In genomic region chr1:183794084-183794483, GRCh38 we compare ENCODE assay signal across 8 cellular contexts. TPM values are rescaled to one million over a fixed set of nuclear protein-coding genes. Genes with fewer than 3 reads are reported as not detected.
"Had no signal": no experiment of that assay in that cellular context is flagged by ENCODE, and none has a peak within 500 bp of the region (broad histone marks: within the 10 kb centered on the region; RNA-seq: fewer than 3 reads in every experiment).

No MANE protein-coding gene starts in this region.

- FAIRE-seq: H1, H54, HTR-8/SVneo had no signal

- DNase-seq: H9, HCEC 1CT, KBM-7 had no signal

- ATAC-seq: GM23338 had no signal

- H3K4me3 ChIP-seq: GM23338 had no signal

- H3K4me2 ChIP-seq: GM23338 had no signal

- H2AFZ ChIP-seq: GM23338 had no signal

RNA-seq across cellular contexts. Expression of gene RGL1, which starts 10.8 kb away (rescaled TPM):
- polyA plus RNA-seq: IgD-negative memory B cell had no signal
